21 cellular contexts compared by ENCODE assay signal in genomic region chr12:119069029-119069731, GRCh38.
A peak's percentile ranks its signal among the peaks of the same experiment; 100 is the strongest.
DNase-seq lines count a peak whose midpoint lies in the region; ATAC-seq and TF ChIP-seq lines count a peak whose summit lies in the region.
"Had no signal": no experiment of that assay in that cellular context is flagged by ENCODE, and none has a peak within 500 bp of the region (broad histone marks: within the 10 kb centered on the region; RNA-seq: fewer than 3 reads in every experiment).

No MANE protein-coding gene starts in this region.

- no peak overlapping the region for H3K4me3 ChIP-seq in dorsolateral prefrontal cortex
- H3K4me3 ChIP-seq: Peyer's patch, testis had no signal

- no peak overlapping the region for H3K27ac ChIP-seq in dorsolateral prefrontal cortex
- H3K27ac ChIP-seq: C4-2B, Peyer's patch, testis had no signal

- ATAC-seq in sciatic nerve: no peak
- ATAC-seq: activated naive CD4-positive, alpha-beta T cell treated with anti-CD3 and anti-CD28 coated beads, Interleukin-2, amount 50 U/mL, for 72 hours; activated T-cell treated with anti-CD3 and anti-CD28 coated beads, Interleukin-2, amount 50 U/mL, for 72 hours had no signal

- TF ChIP-seq CTCF in dorsolateral prefrontal cortex (IDR thresholded peaks at IDR 0.05 in 54 of 56, conservative IDR thresholded peaks at IDR 0.05 in 2 of 56; ENCODE audit: low read depth in 1 of 56, partially characterized antibody in 56 of 56): no peak
- no peak for TF ChIP-seq CTCF in GM20000 (IDR thresholded peaks at IDR 0.05; ENCODE audit: extremely low read depth, missing control alignments)

- intact Hi-C loops in dorsolateral prefrontal cortex (cut with DNase I) (no loop called here), sciatic nerve (cut with DNase I) (no loop called here)

- in situ Hi-C loops in SK-MEL-5 (cut with HindIII; ENCODE audit: low pct_unique_long_range_greater_than_20kb, low sequenced_read_pairs): no loop called here

- peaks cover 0 to 13% (median 0%) of the 10 kb centered on the region in 45 donors for H3K27me3 ChIP-seq in dorsolateral prefrontal cortex
- H3K27me3 ChIP-seq: Peyer's patch, testis had no signal

- DNase-seq in COLO668 (lab: John Stamatoyannopoulos, UW; ENCODE audit: unreplicated experiment) (peak; percentile 75), LoVo (ENCODE audit: low spot score) (peak; percentile 4), NCI-H345 treated with DMSO at 0.1 percent for 48 hours (lab: John Stamatoyannopoulos, UW; ENCODE audit: unreplicated experiment) (peak; percentile 81), SK-MEL-5 (ENCODE audit: low read depth, low spot score) (peak; percentile 16), dorsolateral prefrontal cortex (no peak), sciatic nerve (ENCODE audit: low spot score) (no peak), putamen (ENCODE audit: low spot score) (no peak), GM20000 (ENCODE audit: low spot score) (no peak)
- DNase-seq: ACHN; activated CD4-positive, CD25-positive, alpha-beta regulatory T cell treated with anti-CD3 and anti-CD28 coated beads, Interleukin-2, amount 50 U/mL, for 72 hours; activated T-cell treated with anti-CD3 and anti-CD28 coated beads, Interleukin-2, amount 50 U/mL, for 72 hours; head of caudate nucleus; KG1; NCI-H526; occipital lobe; Peyer's patch; SK-N-SH; stimulated activated CD4-positive, alpha-beta T cell treated with anti-CD3 and anti-CD28 coated beads, Interleukin-15, amount 100 ng/mL, for 24 hours; testis had no signal

Comparison
In these comparisons a context has a peak if more than half of its experiments do, and no peak if none do; other contexts are left out.
1. DNase-seq: peak in COLO668 (single experiment), LoVo (single experiment), NCI-H345 treated with DMSO at 0.1 percent for 48 hours (single experiment) and SK-MEL-5 (single experiment); none in dorsolateral prefrontal cortex (0 of 10), sciatic nerve (single experiment), putamen (single experiment) and GM20000 (single experiment).